20 cellular contexts compared by ENCODE assay signal in the genomic region with DNA sequence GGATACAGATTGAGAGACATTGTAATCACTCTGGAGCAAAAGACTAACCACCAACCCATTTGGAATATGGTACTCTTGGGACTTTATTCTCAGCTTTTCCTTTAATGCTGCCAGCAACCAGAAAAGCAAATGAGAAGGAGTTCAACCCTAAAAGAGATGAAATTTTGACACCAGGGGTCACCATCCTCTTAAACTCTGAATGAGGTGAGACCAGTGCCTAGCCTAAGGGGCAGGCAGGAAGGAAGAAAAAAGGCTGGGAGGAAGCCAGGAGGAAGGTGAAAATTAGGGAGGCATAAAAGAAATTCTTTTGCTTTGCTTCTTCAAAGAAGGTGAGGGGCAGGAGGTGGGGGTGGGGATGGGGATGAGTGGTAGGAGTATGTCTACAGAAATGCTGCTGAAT.
"Had no signal": no experiment of that assay in that cellular context is flagged by ENCODE, and none has a peak within 500 bp of the region (broad histone marks: within the 10 kb centered on the region; RNA-seq: fewer than 3 reads in every experiment).

No MANE protein-coding gene starts in this region.

- FAIRE-seq: TTC549 had no signal

- H3K27me3 ChIP-seq: adrenal gland, right lobe of liver, spleen had no signal

- H3K4me3 Mint-ChIP-seq: stimulated activated naive B cell treated with anti-CD40 and anti-IgM and Interleukin-4, amounts not matched to agents 10 μg/mL and 1 μg/mL and 100 μg/mL, for 72 hours; T-helper 17 cell; type B pancreatic cell had no signal

- DNase-seq: activated CD4-positive, alpha-beta T cell treated with anti-CD3 and anti-CD28 coated beads, Interleukin-2, amount 50 U/mL, for 1 hour; activated CD4-positive, CD25-positive, alpha-beta regulatory T cell; activated naive CD4-positive, alpha-beta T cell treated with anti-CD3 and anti-CD28 coated beads, Interleukin-2, amount 50 U/mL, for 16 hours; activated T-cell treated with anti-CD3 and anti-CD28 coated beads for 4 hours; adrenal gland; central memory CD4-positive, alpha-beta T cell; cortex of kidney; effector CD8-positive, alpha-beta T cell; kidney glomerular epithelial cell; midbrain; nucleus accumbens; right lobe of liver; spleen; stimulated activated CD4-positive, alpha-beta T cell treated with anti-CD3 and anti-CD28 coated beads, Interleukin-1b, Interleukin-23, amount 100 ng/mL, for 48 hours; stimulated activated naive B cell treated with anti-CD40 and anti-IgM and Interleukin-4, amounts not matched to agents 10 μg/mL and 1 μg/mL and 100 μg/mL, for 72 hours; substantia nigra; T-helper 17 cell had no signal

- H3K36me3 ChIP-seq: adrenal gland, right lobe of liver, spleen had no signal

- H3K9me3 ChIP-seq: adrenal gland, right lobe of liver had no signal

- H3K4me3 ChIP-seq: adrenal gland, right lobe of liver, spleen had no signal

- ATAC-seq: right lobe of liver; stimulated activated naive B cell treated with anti-CD40 and anti-IgM and Interleukin-4, amounts not matched to agents 10 μg/mL and 1 μg/mL and 100 μg/mL, for 72 hours; T-helper 17 cell had no signal

- H3K4me1 ChIP-seq: adrenal gland, right lobe of liver, spleen had no signal

- H3K27ac ChIP-seq: adrenal gland, right lobe of liver, spleen had no signal

- H3K27ac Mint-ChIP-seq: progenitor cell of endocrine pancreas; stimulated activated naive B cell treated with anti-CD40 and anti-IgM and Interleukin-4, amounts not matched to agents 10 μg/mL and 1 μg/mL and 100 μg/mL, for 72 hours; T-helper 17 cell; type B pancreatic cell had no signal

- H3K36me3 Mint-ChIP-seq: type B pancreatic cell had no signal

- H3K27me3 Mint-ChIP-seq: progenitor cell of endocrine pancreas; stimulated activated naive B cell treated with anti-CD40 and anti-IgM and Interleukin-4, amounts not matched to agents 10 μg/mL and 1 μg/mL and 100 μg/mL, for 72 hours; T-helper 17 cell had no signal
